In the genomic region with DNA sequence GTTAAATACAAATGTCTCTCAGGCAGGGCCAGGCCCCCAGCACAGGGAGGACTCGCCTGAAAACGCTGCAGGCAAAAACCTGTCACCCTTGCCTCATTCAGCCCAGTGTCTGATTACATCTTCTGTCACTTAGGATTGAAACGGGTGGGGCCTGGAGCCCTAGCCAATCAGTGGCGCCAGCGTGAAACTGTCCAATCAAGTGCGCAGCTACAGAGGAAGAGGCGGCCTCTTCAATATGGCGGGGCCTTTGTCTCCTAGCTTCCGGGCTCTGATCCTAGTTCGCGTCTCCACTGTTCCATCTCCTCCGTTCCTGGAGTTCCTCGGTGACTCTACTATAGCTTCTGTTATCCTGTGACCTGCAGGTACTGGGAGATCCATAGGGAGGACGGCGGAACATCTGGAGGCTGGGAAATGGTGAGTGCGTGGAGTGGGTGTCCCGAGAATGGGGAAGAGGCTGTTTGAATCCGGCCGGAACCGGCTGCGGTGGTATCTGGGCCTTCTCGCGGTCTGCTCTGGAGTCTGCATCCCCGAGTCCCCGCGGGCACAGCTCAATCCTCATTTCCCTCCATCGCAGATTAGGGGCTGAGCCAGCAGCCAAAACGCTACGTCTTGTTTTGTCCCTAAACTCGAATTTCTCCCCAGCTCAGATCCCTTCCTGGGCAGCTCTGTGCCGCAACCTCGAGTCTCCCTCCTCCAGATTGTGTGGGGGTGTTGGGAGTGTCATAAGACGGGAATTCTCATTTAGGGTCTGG, we compare ENCODE assay signal across 8 cellular contexts. TPM values are rescaled to one million over a fixed set of nuclear protein-coding genes. Genes with fewer than 3 reads are reported as not detected.
DNase-seq lines count a peak whose midpoint lies in the region; ATAC-seq and TF ChIP-seq lines count a peak whose summit lies in the region.

A gene (plus strand): TSS at position 222 of the 752 bp plus-strand sequence. CDS start 190 bp downstream, at position 412.

- no peak for TF ChIP-seq CTCF in AG04450 (IDR thresholded peaks at IDR 0.05; ENCODE audit: low read depth, low read length)

- no peaks in the 10 kb centered on the region for H3K27me3 ChIP-seq in AG04450 (ENCODE audit: control insufficient read depth, insufficient read depth, low read length)
- no peaks in the 10 kb centered on the region for H3K27me3 ChIP-seq in layer of hippocampus (ENCODE audit: control insufficient read depth, insufficient read depth, low read length)

- H3K27ac ChIP-seq in AG04450 (ENCODE audit: low read depth, low read length): peak within 1 kb of the TSS; percentile 82
- H3K27ac ChIP-seq in caudate nucleus (ENCODE audit: low read depth, low read length): peak within 1 kb of the TSS; percentile 80
- H3K27ac ChIP-seq in layer of hippocampus (ENCODE audit: low read depth, low read length): peak within 1 kb of the TSS; percentile 19

- H3K4me3 ChIP-seq in AG04450 (ENCODE audit: low read depth, low read length): peak within 1 kb of the TSS; percentile 94

- DNase-seq in AG04450 (ENCODE audit: low read depth, low spot score) (peak; percentile 78), NCI-H2227 (lab: John Stamatoyannopoulos, UW; ENCODE audit: unreplicated experiment) (peak; percentile 96), caudate nucleus (lab: John Stamatoyannopoulos, UW) (peak; percentile 50 to 97 (median 88))
- DNase-seq in activated CD4-positive, CD25-positive, alpha-beta regulatory T cell treated with anti-CD3 and anti-CD28 coated beads, Interleukin-2, amount 50 U/mL, for 16 hours (ENCODE audit: low read depth, low spot score): peak; percentile 68
- DNase-seq in stimulated activated CD4-positive, alpha-beta T cell treated with anti-CD3 and anti-CD28 coated beads, Interleukin-4, amount 100 ng/mL, for 48 hours (ENCODE audit: low read depth in 2 of 2): peak; percentile 68 to 80

- ATAC-seq in GM18868 (IDR thresholded peaks at IDR 0.05; ENCODE audit: unreplicated experiment) (peak; percentile 100), HG03135 (IDR thresholded peaks at IDR 0.05; ENCODE audit: unreplicated experiment) (peak; percentile 100)

- POLR2A ChIA-PET in AG04450 (lab: Yijun Ruan, JAX): no interaction called here

- CTCF ChIA-PET in AG04450 (lab: Charles Lee): no interaction called here

- no peaks in the 10 kb centered on the region; the same call in 1 of the 2 replicates for H3K9me3 ChIP-seq in AG04450 (ENCODE audit: control insufficient read depth, insufficient read depth, low read length)

RNA-seq across cellular contexts. Expression of the gene that starts here (rescaled TPM):
- polyA plus RNA-seq in AG04450 (2011; rRNA removed): 4.9 and 5.1 TPM in 2 replicates
- polyA minus RNA-seq in AG04450 (2011; rRNA and poly(A)+ RNA removed): 10.9 and 14.5 TPM in 2 replicates

Comparison
In these comparisons a context has a peak if more than half of its experiments do, and no peak if none do; other contexts are left out.
1. Peak in every context shown above with its lines: DNase-seq, ATAC-seq, H3K4me3 ChIP-seq and H3K27ac ChIP-seq.
2. H3K27ac ChIP-seq: peak in every context shown above with its lines; median percentile 82 in AG04450; 80 in caudate nucleus; 19 in layer of hippocampus.